Comparison of ENCODE assay signal across 10 cellular contexts in the genomic region with DNA sequence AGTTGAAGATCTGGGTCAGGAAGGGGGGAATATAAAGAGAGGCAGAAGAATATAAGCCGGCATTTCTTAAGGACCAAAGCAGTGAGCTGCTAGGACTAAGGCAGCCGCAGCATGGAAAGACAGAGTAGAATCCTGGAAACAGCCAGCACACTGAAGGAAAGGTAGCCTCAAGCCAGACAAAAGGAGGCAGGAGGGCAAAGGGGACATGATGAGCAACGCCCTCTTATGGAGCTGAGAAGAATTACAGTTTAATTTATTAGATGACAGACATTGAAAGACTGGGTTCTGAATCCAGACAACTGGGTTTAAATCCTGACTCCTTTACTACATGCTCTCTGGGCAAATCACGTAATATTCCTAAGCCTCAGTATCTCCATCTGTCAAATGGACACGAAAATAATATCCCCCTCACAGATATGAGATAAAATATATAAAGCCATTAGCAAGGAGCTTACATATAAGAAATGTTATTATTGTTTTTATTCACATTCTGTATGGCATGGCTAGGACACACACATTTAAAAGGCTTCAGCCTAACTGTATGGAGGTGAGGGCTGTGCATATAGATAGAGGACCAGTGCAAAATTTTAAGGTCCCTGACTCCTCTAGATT. TPM values are rescaled to one million over a fixed set of nuclear protein-coding genes. Genes with fewer than 3 reads are reported as not detected.
DNase-seq lines count a peak whose midpoint lies in the region; ATAC-seq and TF ChIP-seq lines count a peak whose summit lies in the region.
"Had no signal": no experiment of that assay in that cellular context is flagged by ENCODE, and none has a peak within 500 bp of the region (broad histone marks: within the 10 kb centered on the region; RNA-seq: fewer than 3 reads in every experiment).

No MANE protein-coding gene starts in this region.

- no peak for ATAC-seq in activated CD8-positive, alpha-beta T cell treated with anti-CD3 and anti-CD28 coated beads for 36 hours
- no peak for ATAC-seq in stimulated activated naive CD8-positive, alpha-beta T cell treated with anti-CD3 and anti-CD28 coated beads, Interleukin-15, Interleukin-2, amounts not matched to agents 100 U/mL and 50 U/mL, for 24 hours
- ATAC-seq: left cardiac atrium had no signal

- H3K4me3 Mint-ChIP-seq in activated CD8-positive, alpha-beta T cell treated with anti-CD3 and anti-CD28 coated beads for 36 hours, result no peak overlapping the region
- H3K4me3 Mint-ChIP-seq: activated CD4-positive, alpha-beta memory T cell treated with anti-CD3 and anti-CD28 coated beads for 36 hours had no signal

- no peak overlapping the region for H3K27ac Mint-ChIP-seq in activated CD8-positive, alpha-beta T cell treated with anti-CD3 and anti-CD28 coated beads for 36 hours
- H3K27ac Mint-ChIP-seq: activated CD4-positive, alpha-beta memory T cell treated with anti-CD3 and anti-CD28 coated beads for 36 hours had no signal

- H3K27me3 ChIP-seq in prostate gland (replicated peaks; ENCODE audit: insufficient read depth), result no peaks in the 10 kb centered on the region

- H3K4me3 ChIP-seq in prostate gland, result no peak overlapping the region

- no peaks in the 10 kb centered on the region for H3K36me3 ChIP-seq in prostate gland

- H3K9me3 Mint-ChIP-seq in activated CD8-positive, alpha-beta T cell treated with anti-CD3 and anti-CD28 coated beads for 36 hours, result no peaks in the 10 kb centered on the region
- H3K9me3 Mint-ChIP-seq: activated CD4-positive, alpha-beta memory T cell treated with anti-CD3 and anti-CD28 coated beads for 36 hours had no signal

- peaks cover 24% of the 10 kb centered on the region for H3K4me1 Mint-ChIP-seq in activated CD8-positive, alpha-beta T cell treated with anti-CD3 and anti-CD28 coated beads for 36 hours (ENCODE audit: low read depth)

- peaks cover 9% of the 10 kb centered on the region for H3K36me3 Mint-ChIP-seq in activated CD8-positive, alpha-beta T cell treated with anti-CD3 and anti-CD28 coated beads for 36 hours (ENCODE audit: low read depth)

- TF ChIP-seq POLR2A in prostate gland (IDR thresholded peaks at IDR 0.05), result no peak

- no peaks in the 10 kb centered on the region for H3K9me3 ChIP-seq in prostate gland

- 70% methylated on average over 5 of the region's 5 CpGs for WGBS in prostate gland

- POLR2A ChIA-PET in activated CD8-positive, alpha-beta T cell treated with anti-CD3 and anti-CD28 coated beads for 36 hours (lab: Charles Lee), result interaction anchor here (1.4 kb wide), 1 partner anchor 147 kb away, joined by 3 read pairs; no protein-coding TSS in a partner anchor

- H3K27me3 Mint-ChIP-seq in activated CD8-positive, alpha-beta T cell treated with anti-CD3 and anti-CD28 coated beads for 36 hours, result no peaks in the 10 kb centered on the region
- H3K27me3 Mint-ChIP-seq: activated CD4-positive, alpha-beta memory T cell treated with anti-CD3 and anti-CD28 coated beads for 36 hours had no signal

- CTCF ChIA-PET in activated CD8-positive, alpha-beta T cell treated with anti-CD3 and anti-CD28 coated beads for 36 hours (lab: Charles Lee), result interaction anchor here (0.6 to 5.3 kb wide), 44 partner anchors 8 to 636 kb away, joined by 3 to 60 read pairs (median 4); partner anchors contain the start of genes AMIGO2 and PCED1B

- in situ Hi-C loops in KBM-7 (cut with MboI; ENCODE audit: low pct_unique_long_range_greater_than_20kb, low sequenced_read_pairs), result no loop called here

- intact Hi-C loops in activated CD8-positive, alpha-beta T cell treated with anti-CD3 and anti-CD28 coated beads for 36 hours (cut with micrococcal nuclease), result no loop called here
- intact Hi-C loops in prostate gland (cut with DNase I), result no loop called here

- no peak overlapping the region for H3K27ac ChIP-seq in prostate gland

- peak; percentile 76 for TF ChIP-seq CTCF in activated CD8-positive, alpha-beta T cell treated with anti-CD3 and anti-CD28 coated beads for 36 hours (IDR thresholded peaks at IDR 0.05)
- peak in 2 of 4 experiments; percentile 18 to 26 for TF ChIP-seq CTCF in prostate gland (IDR thresholded peaks at IDR 0.05)

- no peaks in the 10 kb centered on the region for H3K4me1 ChIP-seq in prostate gland (replicated peaks)

- DNase-seq in DMS53 treated with DMSO at 0.1 percent for 48 hours (lab: John Stamatoyannopoulos, UW; ENCODE audit: unreplicated experiment) (peak; percentile 95), KBM-7 (peak; percentile 52), lung microvascular endothelial cell (ENCODE audit: low read depth in 2 of 2) (peak; percentile 10 to 28), prostate gland (ENCODE audit: low spot score) (no peak), anterior cingulate cortex (lab: John Stamatoyannopoulos, UW) (no peak)
- no peak for DNase-seq in activated CD8-positive, alpha-beta T cell treated with anti-CD3 and anti-CD28 coated beads for 36 hours
- no peak for DNase-seq in stimulated activated naive CD8-positive, alpha-beta T cell treated with anti-CD3 and anti-CD28 coated beads, Interleukin-15, Interleukin-2, amounts not matched to agents 100 U/mL and 50 U/mL, for 24 hours
- DNase-seq in NK-92 treated with Interleukin-12 subunit alpha and Interleukin-12 subunit beta, amount 100 ng/mL, for 24 hours (lab: John Stamatoyannopoulos, UW), result no peak
- DNase-seq: activated CD4-positive, alpha-beta memory T cell treated with anti-CD3 and anti-CD28 coated beads for 36 hours; left cardiac atrium had no signal

RNA-seq across cellular contexts. Expression of gene PCED1B, which starts 8.1 kb away (rescaled TPM):
- 100 to 1,000 TPM; 117 to 119 TPM for total RNA-seq in activated CD8-positive, alpha-beta T cell treated with anti-CD3 and anti-CD28 coated beads for 36 hours
- total RNA-seq in lung microvascular endothelial cell (under 0.01 and 0.20 TPM in 2 replicates), prostate gland (10 to 100 TPM in 1 of 2 donors, under 1 TPM in 1; 0.87 to 46.9 TPM)

RNA-seq across cellular contexts. Expression of gene AMIGO2, which starts 8.4 kb away (rescaled TPM):
- 10 to 100 TPM; 12.1 to 12.5 TPM for total RNA-seq in activated CD8-positive, alpha-beta T cell treated with anti-CD3 and anti-CD28 coated beads for 36 hours
- total RNA-seq in lung microvascular endothelial cell (0.40 and 1.5 TPM in 2 replicates), prostate gland (10 to 100 TPM in 1 of 2 donors, 1 to 10 TPM in 1; 6.3 to 44.9 TPM)

Comparison
In these comparisons a context has a peak if more than half of its experiments do, and no peak if none do; other contexts are left out.
1. DNase-seq: peak in DMS53 treated with DMSO at 0.1 percent for 48 hours (single experiment), KBM-7 (single experiment) and lung microvascular endothelial cell (2 of 2); none in activated CD8-positive, alpha-beta T cell treated with anti-CD3 and anti-CD28 coated beads for 36 hours (single experiment), stimulated activated naive CD8-positive, alpha-beta T cell treated with anti-CD3 and anti-CD28 coated beads, Interleukin-15, Interleukin-2, amounts not matched to agents 100 U/mL and 50 U/mL, for 24 hours (single experiment), NK-92 treated with Interleukin-12 subunit alpha and Interleukin-12 subunit beta, amount 100 ng/mL, for 24 hours (single experiment), prostate gland (single experiment) and anterior cingulate cortex (0 of 58).